In genomic region chr6:63571883-63572732, GRCh38 we compare ENCODE assay signal across 1 cellular context.
A peak's percentile ranks its signal among the peaks of the same experiment; 100 is the strongest.
TF ChIP-seq lines count a peak whose summit lies in the region.

Gene LOC128125822 (plus strand): TSS chr6:63572480.
Gene PTP4A1 (plus strand): TSS chr6:63572480. CDS start chr6:63576881, 4,401 bp downstream.

TF ChIP-seq in K562, 482 proteins besides CTCF, POLR2A, EP300 and RAD21 (continued from another document and continues in another):
- TF ChIP-seq SMC3 (conservative IDR thresholded peaks at IDR 0.05; ENCODE audit: insufficient read depth, low read depth, low read length): no peak
- no peak for TF ChIP-seq JUN (IDR thresholded peaks at IDR 0.05; ENCODE audit: borderline replicate concordance, low read depth, low read length)
- 0 out of 2 replicates have a peak, but pooled peaks have one; percentile 54 for TF ChIP-seq JUN (CRISPR knock-in tag; IDR thresholded peaks at IDR 0.05; ENCODE audit: borderline replicate concordance)
- TF ChIP-seq ZNF140 (CRISPR knock-in tag; IDR thresholded peaks at IDR 0.05): no peak
- TF ChIP-seq NR2C1 (IDR thresholded peaks at IDR 0.05): no peak
- TF ChIP-seq NR2C1 (tag; IDR thresholded peaks at IDR 0.05): 0 out of 2 replicates have a peak, but pooled peaks have one; percentile 4
- TF ChIP-seq, protein P1, sequence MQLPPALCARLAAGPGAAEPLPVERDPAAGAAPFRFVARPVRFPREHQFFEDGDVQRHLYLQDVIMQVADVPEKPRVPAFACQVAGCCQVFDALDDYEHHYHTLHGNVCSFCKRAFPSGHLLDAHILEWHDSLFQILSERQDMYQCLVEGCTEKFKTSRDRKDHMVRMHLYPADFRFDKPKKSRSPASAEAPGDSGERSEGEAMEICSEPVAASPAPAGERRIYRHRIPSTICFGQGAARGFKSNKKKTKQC (CRISPR knock-in tag; IDR thresholded peaks at IDR 0.05): no peak; the same call in 1 of the 2 replicates
- TF ChIP-seq, protein P2, sequence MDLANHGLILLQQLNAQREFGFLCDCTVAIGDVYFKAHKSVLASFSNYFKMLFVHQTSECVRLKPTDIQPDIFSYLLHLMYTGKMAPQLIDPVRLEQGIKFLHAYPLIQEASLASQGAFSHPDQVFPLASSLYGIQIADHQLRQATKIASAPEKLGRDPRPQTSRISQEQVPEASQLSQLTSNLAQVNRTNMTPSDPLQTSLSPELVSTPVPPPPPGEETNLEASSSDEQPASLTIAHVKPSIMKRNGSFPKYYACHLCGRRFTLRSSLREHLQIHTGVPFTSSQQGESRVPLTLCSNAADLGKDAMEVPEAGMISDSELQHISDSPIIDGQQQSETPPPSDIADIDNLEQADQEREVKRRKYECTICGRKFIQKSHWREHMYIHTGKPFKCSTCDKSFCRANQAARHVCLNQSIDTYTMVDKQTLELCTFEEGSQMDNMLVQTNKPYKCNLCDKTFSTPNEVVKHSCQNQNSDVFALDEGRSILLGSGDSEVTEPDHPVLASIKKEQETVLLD (IDR thresholded peaks at IDR 0.05): no peak
- TF ChIP-seq ZNF707 (CRISPR knock-in tag; conservative IDR thresholded peaks at IDR 0.05): no peak
- TF ChIP-seq MIER1 (IDR thresholded peaks at IDR 0.05; ENCODE audit: low read depth): no peak
- peak in 1 of 2 experiments; percentile 27; a peak in 1 of 4 replicates for TF ChIP-seq TEAD1 (CRISPR knock-in tag; IDR thresholded peaks at IDR 0.05)
- TF ChIP-seq PYGO2 (tag; IDR thresholded peaks at IDR 0.05): 0 out of 2 replicates have a peak, but pooled peaks have one; percentile 36
- TF ChIP-seq ATF1 (CRISPR knock-in tag; IDR thresholded peaks at IDR 0.05): peak; percentile 53
- peak; percentile 97 for TF ChIP-seq ATF1 (tag; IDR thresholded peaks at IDR 0.05)
- peak; percentile 17 for TF ChIP-seq U2AF1 (optimal IDR thresholded peaks at IDR 0.05; ENCODE audit: low read depth, low read length)
- peak; percentile 79 for TF ChIP-seq RBM25 (IDR thresholded peaks at IDR 0.05; ENCODE audit: low read depth, low read length, severe bottlenecking)
- TF ChIP-seq ZZZ3 (IDR thresholded peaks at IDR 0.05): no peak
- TF ChIP-seq ZNF609 (CRISPR knock-in tag; IDR thresholded peaks at IDR 0.05; ENCODE audit: borderline replicate concordance): no peak
- 0 out of 2 replicates have a peak, but pooled peaks have one; percentile 52 for TF ChIP-seq LCOR (CRISPR knock-in tag; IDR thresholded peaks at IDR 0.05)
- no peak for TF ChIP-seq FOXJ3 (CRISPR knock-in tag; IDR thresholded peaks at IDR 0.05)
- TF ChIP-seq KDM5B (IDR thresholded peaks at IDR 0.05; ENCODE audit: insufficient replicate concordance, low read depth, low read length): peak; percentile 65
- TF ChIP-seq SIN3A (IDR thresholded peaks at IDR 0.05; ENCODE audit: borderline replicate concordance in 2 of 2, control insufficient read depth in 1 of 2, low read depth in 2 of 2, low read length in 2 of 2): peak in 1 of 2 experiments; percentile 45; a peak in 1 of 4 replicates
- TF ChIP-seq ZNF282 (CRISPR knock-in tag; IDR thresholded peaks at IDR 0.05): no peak; the same call in 1 of the 2 replicates
- TF ChIP-seq NFATC3 (IDR thresholded peaks at IDR 0.05): no peak
- TF ChIP-seq ZBTB33 (CRISPR knock-in tag; IDR thresholded peaks at IDR 0.05): peak; percentile 67; the same call in 1 of the 2 replicates
- TF ChIP-seq XRCC4 (IDR thresholded peaks at IDR 0.05; ENCODE audit: extremely low read depth, insufficient read depth, insufficient read length): no peak
- TF ChIP-seq, protein P3, sequence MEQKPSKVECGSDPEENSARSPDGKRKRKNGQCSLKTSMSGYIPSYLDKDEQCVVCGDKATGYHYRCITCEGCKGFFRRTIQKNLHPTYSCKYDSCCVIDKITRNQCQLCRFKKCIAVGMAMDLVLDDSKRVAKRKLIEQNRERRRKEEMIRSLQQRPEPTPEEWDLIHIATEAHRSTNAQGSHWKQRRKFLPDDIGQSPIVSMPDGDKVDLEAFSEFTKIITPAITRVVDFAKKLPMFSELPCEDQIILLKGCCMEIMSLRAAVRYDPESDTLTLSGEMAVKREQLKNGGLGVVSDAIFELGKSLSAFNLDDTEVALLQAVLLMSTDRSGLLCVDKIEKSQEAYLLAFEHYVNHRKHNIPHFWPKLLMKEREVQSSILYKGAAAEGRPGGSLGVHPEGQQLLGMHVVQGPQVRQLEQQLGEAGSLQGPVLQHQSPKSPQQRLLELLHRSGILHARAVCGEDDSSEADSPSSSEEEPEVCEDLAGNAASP (IDR thresholded peaks at IDR 0.05): no peak
- TF ChIP-seq ZNF778 (CRISPR knock-in tag; IDR thresholded peaks at IDR 0.05): no peak
- TF ChIP-seq ZNF197 (CRISPR knock-in tag; IDR thresholded peaks at IDR 0.05; ENCODE audit: low read depth): no peak
- peak; percentile 22 for TF ChIP-seq KAT2B (IDR thresholded peaks at IDR 0.05; ENCODE audit: low read depth, low read length)
- TF ChIP-seq ZNF740 (CRISPR knock-in tag; IDR thresholded peaks at IDR 0.05): no peak
- TF ChIP-seq ZNF740 (tag; IDR thresholded peaks at IDR 0.05): no peak
- TF ChIP-seq ZNF224 (CRISPR knock-in tag; IDR thresholded peaks at IDR 0.05): no peak
- no peak for TF ChIP-seq ESRRB (CRISPR knock-in tag; IDR thresholded peaks at IDR 0.05; ENCODE audit: borderline replicate concordance)
- TF ChIP-seq HEY1 (CRISPR knock-in tag; IDR thresholded peaks at IDR 0.05; ENCODE audit: borderline replicate concordance): no peak
- TF ChIP-seq PPARD (CRISPR knock-in tag; IDR thresholded peaks at IDR 0.05): no peak
- no peak for TF ChIP-seq ZNF780A (CRISPR knock-in tag; IDR thresholded peaks at IDR 0.05)
- no peak for TF ChIP-seq ETV6 (IDR thresholded peaks at IDR 0.05; ENCODE audit: borderline replicate concordance in 1 of 2, low read depth in 2 of 2, low read length in 1 of 2)
- peak; percentile 65; the same call in 1 of the 2 replicates for TF ChIP-seq ETV6 (CRISPR knock-in tag; IDR thresholded peaks at IDR 0.05; ENCODE audit: borderline replicate concordance)
- no peak for TF ChIP-seq KLF1 (tag; IDR thresholded peaks at IDR 0.05)
- TF ChIP-seq, protein P4, sequence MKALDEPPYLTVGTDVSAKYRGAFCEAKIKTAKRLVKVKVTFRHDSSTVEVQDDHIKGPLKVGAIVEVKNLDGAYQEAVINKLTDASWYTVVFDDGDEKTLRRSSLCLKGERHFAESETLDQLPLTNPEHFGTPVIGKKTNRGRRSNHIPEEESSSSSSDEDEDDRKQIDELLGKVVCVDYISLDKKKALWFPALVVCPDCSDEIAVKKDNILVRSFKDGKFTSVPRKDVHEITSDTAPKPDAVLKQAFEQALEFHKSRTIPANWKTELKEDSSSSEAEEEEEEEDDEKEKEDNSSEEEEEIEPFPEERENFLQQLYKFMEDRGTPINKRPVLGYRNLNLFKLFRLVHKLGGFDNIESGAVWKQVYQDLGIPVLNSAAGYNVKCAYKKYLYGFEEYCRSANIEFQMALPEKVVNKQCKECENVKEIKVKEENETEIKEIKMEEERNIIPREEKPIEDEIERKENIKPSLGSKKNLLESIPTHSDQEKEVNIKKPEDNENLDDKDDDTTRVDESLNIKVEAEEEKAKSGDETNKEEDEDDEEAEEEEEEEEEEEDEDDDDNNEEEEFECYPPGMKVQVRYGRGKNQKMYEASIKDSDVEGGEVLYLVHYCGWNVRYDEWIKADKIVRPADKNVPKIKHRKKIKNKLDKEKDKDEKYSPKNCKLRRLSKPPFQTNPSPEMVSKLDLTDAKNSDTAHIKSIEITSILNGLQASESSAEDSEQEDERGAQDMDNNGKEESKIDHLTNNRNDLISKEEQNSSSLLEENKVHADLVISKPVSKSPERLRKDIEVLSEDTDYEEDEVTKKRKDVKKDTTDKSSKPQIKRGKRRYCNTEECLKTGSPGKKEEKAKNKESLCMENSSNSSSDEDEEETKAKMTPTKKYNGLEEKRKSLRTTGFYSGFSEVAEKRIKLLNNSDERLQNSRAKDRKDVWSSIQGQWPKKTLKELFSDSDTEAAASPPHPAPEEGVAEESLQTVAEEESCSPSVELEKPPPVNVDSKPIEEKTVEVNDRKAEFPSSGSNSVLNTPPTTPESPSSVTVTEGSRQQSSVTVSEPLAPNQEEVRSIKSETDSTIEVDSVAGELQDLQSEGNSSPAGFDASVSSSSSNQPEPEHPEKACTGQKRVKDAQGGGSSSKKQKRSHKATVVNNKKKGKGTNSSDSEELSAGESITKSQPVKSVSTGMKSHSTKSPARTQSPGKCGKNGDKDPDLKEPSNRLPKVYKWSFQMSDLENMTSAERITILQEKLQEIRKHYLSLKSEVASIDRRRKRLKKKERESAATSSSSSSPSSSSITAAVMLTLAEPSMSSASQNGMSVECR (CRISPR knock-in tag; IDR thresholded peaks at IDR 0.05): no peak
- TF ChIP-seq CEBPG (CRISPR knock-in tag; IDR thresholded peaks at IDR 0.05): peak; percentile 75
- TF ChIP-seq CEBPG (tag; conservative IDR thresholded peaks at IDR 0.05 in 1 of 2, IDR thresholded peaks at IDR 0.05 in 1 of 2): peak; percentile 66 to 80
- TF ChIP-seq YY1 (IDR thresholded peaks at IDR 0.05; ENCODE audit: borderline replicate concordance in 1 of 3, control insufficient read depth in 1 of 3, extremely low read depth in 1 of 3, insufficient read depth in 3 of 3, insufficient read length in 1 of 3, insufficient replicate concordance in 2 of 3, low read depth in 1 of 3, low read length in 2 of 3): peak in 2 of 3 experiments; percentile 65 to 76
- TF ChIP-seq ELF2 (CRISPR knock-in tag; IDR thresholded peaks at IDR 0.05): 0 out of 2 replicates have a peak, but pooled peaks have one; percentile 35
- TF ChIP-seq TFAP4 (CRISPR knock-in tag; IDR thresholded peaks at IDR 0.05; ENCODE audit: borderline replicate concordance): peak; percentile 67; the same call in 1 of the 2 replicates
- no peak for TF ChIP-seq HES1 (IDR thresholded peaks at IDR 0.05; ENCODE audit: low read depth)
- TF ChIP-seq NFE2 (IDR thresholded peaks at IDR 0.05; ENCODE audit: low read depth): no peak
- TF ChIP-seq ESRRA (IDR thresholded peaks at IDR 0.05; ENCODE audit: borderline replicate concordance, low read depth): 0 out of 2 replicates have a peak, but pooled peaks have one; percentile 19
